ENCODE assay signal across 15 cellular contexts in genomic region chr5:179870952-179871351, GRCh38.
"Had no signal": no experiment of that assay in that cellular context is flagged by ENCODE, and none has a peak within 500 bp of the region (broad histone marks: within the 10 kb centered on the region; RNA-seq: fewer than 3 reads in every experiment).

No MANE protein-coding gene starts in this region.

- H3K27me3 Mint-ChIP-seq: activated naive CD8-positive, alpha-beta T cell; naive B cell had no signal

- H3K27ac ChIP-seq: neutrophil had no signal

- H3K4me3 ChIP-seq: dorsolateral prefrontal cortex, heart right ventricle, mucosa of descending colon, thyroid gland had no signal

- H3K9me3 ChIP-seq: heart right ventricle, mucosa of descending colon, neutrophil, thyroid gland had no signal

- ATAC-seq: activated CD4-positive, CD25-positive, alpha-beta regulatory T cell treated with anti-CD3 and anti-CD28 coated beads, Interleukin-2, amount 50 U/mL, for 24 hours had no signal

- H3K9me3 Mint-ChIP-seq: naive B cell had no signal

- H3K27ac Mint-ChIP-seq: activated naive CD8-positive, alpha-beta T cell; naive B cell had no signal

- H3K27me3 ChIP-seq: dorsolateral prefrontal cortex, heart right ventricle, neutrophil, thyroid gland had no signal

- H3K4me3 Mint-ChIP-seq: activated naive CD8-positive, alpha-beta T cell; naive B cell had no signal

- DNase-seq: activated CD4-positive, alpha-beta T cell treated with anti-CD3 and anti-CD28 coated beads, Interleukin-2, amount 50 U/mL, for 1 hour; activated CD8-positive, alpha-beta memory T cell treated with anti-CD3 and anti-CD28 coated beads, Interleukin-2, amount 50 U/mL, for 48 hours; activated effector memory CD4-positive, alpha-beta T cell treated with anti-CD3 and anti-CD28 coated beads, Interleukin-2, amount 50 U/mL, for 16 hours; activated T-cell treated with anti-CD3 and anti-CD28 coated beads, Interleukin-2, amount 50 U/mL, for 48 hours; kidney glomerular epithelial cell; naive B cell; stimulated activated naive CD4-positive, alpha-beta T cell treated with Interleukin-2 at 50 U/mL for 16 hours; T1000 had no signal

- H3K36me3 Mint-ChIP-seq: activated naive CD8-positive, alpha-beta T cell had no signal
